ENCODE assay signal across 9 cellular contexts in the genomic region with DNA sequence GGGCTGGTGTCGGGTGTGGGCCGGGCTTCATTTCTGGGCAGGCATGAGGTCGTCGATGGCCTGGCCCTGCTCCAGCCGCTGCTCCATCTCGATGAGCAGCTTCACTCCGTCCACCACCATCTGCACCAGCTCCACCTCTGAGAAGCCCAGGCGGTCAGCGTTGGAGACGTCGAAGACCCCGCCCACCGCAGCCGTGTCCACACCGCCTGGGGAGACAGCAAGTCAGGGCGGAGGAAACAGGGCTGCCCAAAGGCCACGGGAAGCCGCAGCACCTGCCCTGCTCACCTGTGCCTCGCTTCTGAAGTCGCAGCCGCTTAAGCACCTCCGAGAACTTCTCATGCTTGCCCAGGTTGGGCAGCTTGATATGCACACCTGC. TPM values are rescaled to one million over a fixed set of nuclear protein-coding genes. Genes with fewer than 3 reads are reported as not detected.
A peak's percentile ranks its signal among the peaks of the same experiment; 100 is the strongest.
DNase-seq lines count a peak whose midpoint lies in the region; ATAC-seq, FAIRE-seq and TF ChIP-seq lines count a peak whose summit lies in the region.
"Had no signal": no experiment of that assay in that cellular context is flagged by ENCODE, and none has a peak within 500 bp of the region (broad histone marks: within the 10 kb centered on the region; RNA-seq: fewer than 3 reads in every experiment).

No MANE protein-coding gene starts in this region.

- H3K36me3 Mint-ChIP-seq in dendritic cell treated with granulocyte-macrophage colony-stimulating factor and Interleukin-4, amounts not matched to agents 40 ng/mL and 50 ng/mL, for 4 days (ENCODE audit: low read depth), result peaks cover 28% of the 10 kb centered on the region
- H3K36me3 Mint-ChIP-seq in neural progenitor cell, result peaks cover 6% of the 10 kb centered on the region
- H3K36me3 Mint-ChIP-seq in activated naive CD4-positive, alpha-beta T cell treated with anti-CD3 and anti-CD28 coated beads for 36 hours (ENCODE audit: low read depth), result no peaks in the 10 kb centered on the region

- H4K20me1 ChIP-seq in BLaER1 treated with 17β-estradiol and CSF1 and Interleukin-3, amounts not matched to agents 10 nM and 100 nM, result peaks cover 0 to 87% (median 30%) of the 10 kb centered on the region in 11 experiments; a peak in 18 of 22 replicates
- H4K20me1 ChIP-seq in neural progenitor cell (ENCODE audit: low read depth), result peaks cover 42% of the 10 kb centered on the region

- no peak for TF ChIP-seq CTCF in neural progenitor cell (IDR thresholded peaks at IDR 0.05)

- no peak overlapping the region for H2AFZ ChIP-seq in neural progenitor cell (replicated peaks)

- H3K9me3 Mint-ChIP-seq in dendritic cell treated with granulocyte-macrophage colony-stimulating factor and Interleukin-4, amounts not matched to agents 40 ng/mL and 50 ng/mL, for 4 days, result no peaks in the 10 kb centered on the region
- H3K9me3 Mint-ChIP-seq in neural progenitor cell, result no peaks in the 10 kb centered on the region
- H3K9me3 Mint-ChIP-seq in activated naive CD4-positive, alpha-beta T cell treated with anti-CD3 and anti-CD28 coated beads for 36 hours, result no peaks in the 10 kb centered on the region

- H3K27ac ChIP-seq in BLaER1 treated with 17β-estradiol and CSF1 and Interleukin-3, amounts not matched to agents 10 nM and 100 nM, result no peak overlapping the region
- H3K27ac ChIP-seq in HUES64 (ENCODE audit: low read depth, low read length), result peak overlapping the region; percentile 1; the same call in 1 of the 2 replicates
- no peak overlapping the region for H3K27ac ChIP-seq in neural progenitor cell

- H3K4me3 ChIP-seq in BLaER1 treated with 17β-estradiol and CSF1 and Interleukin-3, amounts not matched to agents 10 nM and 100 nM, result no peak overlapping the region
- H3K4me3 ChIP-seq in HUES64 (ENCODE audit: low read length) (no peak overlapping the region), neural progenitor cell (no peak overlapping the region)

- intact Hi-C loops in dendritic cell treated with granulocyte-macrophage colony-stimulating factor and Interleukin-4, amounts not matched to agents 40 ng/mL and 50 ng/mL, for 4 days (cut with micrococcal nuclease), result no loop called here
- intact Hi-C loops in activated naive CD4-positive, alpha-beta T cell treated with anti-CD3 and anti-CD28 coated beads for 36 hours (cut with micrococcal nuclease), result no loop called here

- no peak for ATAC-seq in GM21528 (IDR thresholded peaks at IDR 0.05; ENCODE audit: low FRiP score, unreplicated experiment)

- H3K4me2 ChIP-seq in BLaER1 treated with 17β-estradiol and CSF1 and Interleukin-3, amounts not matched to agents 10 nM and 100 nM, result peak overlapping the region; percentile 79 to 90 (median 86)
- H3K4me2 ChIP-seq in neural progenitor cell, result peak overlapping the region; percentile 85

- no peak overlapping the region for H3K4me3 Mint-ChIP-seq in dendritic cell treated with granulocyte-macrophage colony-stimulating factor and Interleukin-4, amounts not matched to agents 40 ng/mL and 50 ng/mL, for 4 days
- peak overlapping the region; percentile 81 for H3K4me3 Mint-ChIP-seq in neural progenitor cell
- no peak overlapping the region for H3K4me3 Mint-ChIP-seq in activated naive CD4-positive, alpha-beta T cell treated with anti-CD3 and anti-CD28 coated beads for 36 hours

- H3K27ac Mint-ChIP-seq in dendritic cell treated with granulocyte-macrophage colony-stimulating factor and Interleukin-4, amounts not matched to agents 40 ng/mL and 50 ng/mL, for 4 days, result peak overlapping the region; percentile 53
- H3K27ac Mint-ChIP-seq in neural progenitor cell, result peak overlapping the region; percentile 31
- no peak overlapping the region for H3K27ac Mint-ChIP-seq in activated naive CD4-positive, alpha-beta T cell treated with anti-CD3 and anti-CD28 coated beads for 36 hours

- H3K27me3 Mint-ChIP-seq in dendritic cell treated with granulocyte-macrophage colony-stimulating factor and Interleukin-4, amounts not matched to agents 40 ng/mL and 50 ng/mL, for 4 days, result peaks cover 23% of the 10 kb centered on the region
- H3K27me3 Mint-ChIP-seq in neural progenitor cell (ENCODE audit: insufficient read depth, low read depth), result peaks cover 8% of the 10 kb centered on the region
- peaks cover 8% of the 10 kb centered on the region for H3K27me3 Mint-ChIP-seq in activated naive CD4-positive, alpha-beta T cell treated with anti-CD3 and anti-CD28 coated beads for 36 hours (ENCODE audit: low read depth)

- H3K36me3 ChIP-seq in BLaER1 treated with 17β-estradiol and CSF1 and Interleukin-3, amounts not matched to agents 10 nM and 100 nM, result no peaks in the 10 kb centered on the region; a peak in 1 of 22 replicates
- H3K36me3 ChIP-seq in HUES64 (ENCODE audit: insufficient read depth, low read length), result peaks cover 16% of the 10 kb centered on the region
- no peaks in the 10 kb centered on the region for H3K36me3 ChIP-seq in neural progenitor cell

- WGBS in HUES64, result 92% methylated on average over 22 of the region's 22 CpGs

- H3K4me1 Mint-ChIP-seq in dendritic cell treated with granulocyte-macrophage colony-stimulating factor and Interleukin-4, amounts not matched to agents 40 ng/mL and 50 ng/mL, for 4 days (ENCODE audit: low read depth), result peaks cover 37% of the 10 kb centered on the region
- H3K4me1 Mint-ChIP-seq in neural progenitor cell, result peaks cover 40% of the 10 kb centered on the region
- peaks cover 4% of the 10 kb centered on the region for H3K4me1 Mint-ChIP-seq in activated naive CD4-positive, alpha-beta T cell treated with anti-CD3 and anti-CD28 coated beads for 36 hours (ENCODE audit: low read depth)

- no peak for FAIRE-seq in GM19239 (lab: Jason Lieb, UNC)

- H3K4me1 ChIP-seq in BLaER1 treated with 17β-estradiol and CSF1 and Interleukin-3, amounts not matched to agents 10 nM and 100 nM, result peaks cover 32 to 75% (median 50%) of the 10 kb centered on the region in 10 experiments
- peaks cover 5% of the 10 kb centered on the region for H3K4me1 ChIP-seq in HUES64 (ENCODE audit: insufficient read depth, low read length)
- peaks cover 48% of the 10 kb centered on the region for H3K4me1 ChIP-seq in neural progenitor cell

- peaks cover 10% of the 10 kb centered on the region for H3K79me2 ChIP-seq in neural progenitor cell (ENCODE audit: low read depth)

- H3F3A ChIP-seq in neural progenitor cell (ENCODE audit: low read depth), result peaks cover 61% of the 10 kb centered on the region

- peaks cover 29 to 46% (median 44%) of the 10 kb centered on the region in 11 experiments for H3K27me3 ChIP-seq in BLaER1 treated with 17β-estradiol and CSF1 and Interleukin-3, amounts not matched to agents 10 nM and 100 nM
- H3K27me3 ChIP-seq in HUES64 (ENCODE audit: insufficient read depth, low read length), result peaks cover 21% of the 10 kb centered on the region
- peaks cover 33% of the 10 kb centered on the region for H3K27me3 ChIP-seq in neural progenitor cell

- 0 out of 22 replicates have a peak, but pooled peaks cover 0 to 9% (median 0%) of the 10 kb centered on the region in 11 experiments for H3K9me3 ChIP-seq in BLaER1 treated with 17β-estradiol and CSF1 and Interleukin-3, amounts not matched to agents 10 nM and 100 nM (replicated peaks in 1 of 11)
- H3K9me3 ChIP-seq in HUES64 (ENCODE audit: insufficient read depth, low read depth, low read length) (no peaks in the 10 kb centered on the region), neural progenitor cell (ENCODE audit: low read depth) (no peaks in the 10 kb centered on the region)

- CTCF ChIA-PET in activated naive CD4-positive, alpha-beta T cell treated with anti-CD3 and anti-CD28 coated beads for 36 hours (lab: Charles Lee), result interaction anchor here (1.5 to 2.1 kb wide), 3 partner anchors 9 to 26 kb away, joined by 6 to 13 read pairs (median 7); a partner anchor contains a TSS

- no peak for DNase-seq in neural progenitor cell (ENCODE audit: low spot score)
- no peak for DNase-seq in GDM1 (lab: John Stamatoyannopoulos, UW)
- no peak for DNase-seq in GM19239 (ENCODE audit: insufficient read length, low spot score)
- DNase-seq in activated naive CD4-positive, alpha-beta T cell treated with anti-CD3 and anti-CD28 coated beads for 36 hours, result no peak
- DNase-seq: KG1 had no signal

- peak overlapping the region in 3 of 11 experiments; percentile 35 to 69 (median 68); a peak in 3 of 22 replicates for H3K9ac ChIP-seq in BLaER1 treated with 17β-estradiol and CSF1 and Interleukin-3, amounts not matched to agents 10 nM and 100 nM
- H3K9ac ChIP-seq in HUES64 (ENCODE audit: low read depth, low read length) (no peak overlapping the region), neural progenitor cell (no peak overlapping the region)

RNA-seq across cellular contexts. Expression of a gene that starts 2.8 kb away (rescaled TPM):
- polyA plus RNA-seq in HUES64 (2013, experiment 1 of 2), result 324 TPM
- polyA plus RNA-seq in HUES64 (2013, experiment 2 of 2), result 386 TPM
- 54.2 and 173 TPM in 2 replicates for total RNA-seq in neural progenitor cell (ENCODE audit: low replicate concordance)
- 1 to 10 TPM; 3.8 to 4.9 TPM for total RNA-seq in activated naive CD4-positive, alpha-beta T cell treated with anti-CD3 and anti-CD28 coated beads for 36 hours

RNA-seq across cellular contexts. Expression of a gene that starts 9.2 kb away (rescaled TPM):
- polyA plus RNA-seq in HUES64 (2013, experiment 1 of 2), result 9.3 TPM
- polyA plus RNA-seq in HUES64 (2013, experiment 2 of 2), result 8.2 TPM
- 1.2 and 5.6 TPM in 2 replicates for total RNA-seq in neural progenitor cell (ENCODE audit: low replicate concordance)
- total RNA-seq in activated naive CD4-positive, alpha-beta T cell treated with anti-CD3 and anti-CD28 coated beads for 36 hours, result 1 to 10 TPM; 6.6 to 6.7 TPM

RNA-seq across cellular contexts. Expression of a gene that starts 42.6 kb away (rescaled TPM):
- 20.5 TPM for polyA plus RNA-seq in HUES64 (2013, experiment 1 of 2)
- 21.2 TPM for polyA plus RNA-seq in HUES64 (2013, experiment 2 of 2)
- total RNA-seq in neural progenitor cell (ENCODE audit: low replicate concordance), result 19.4 and 59.9 TPM in 2 replicates
- total RNA-seq in activated naive CD4-positive, alpha-beta T cell treated with anti-CD3 and anti-CD28 coated beads for 36 hours, result 10 to 100 TPM; 15.5 to 16.6 TPM

RNA-seq across cellular contexts. Expression of a gene that starts 42.9 kb away (rescaled TPM):
- 21.1 TPM for polyA plus RNA-seq in HUES64 (2013, experiment 1 of 2)
- 31.8 TPM for polyA plus RNA-seq in HUES64 (2013, experiment 2 of 2)
- total RNA-seq in neural progenitor cell (ENCODE audit: low replicate concordance), result 38.6 and 72.3 TPM in 2 replicates
- 10 to 100 TPM; 36.8 to 48.4 TPM for total RNA-seq in activated naive CD4-positive, alpha-beta T cell treated with anti-CD3 and anti-CD28 coated beads for 36 hours
